Comparison of ENCODE assay signal across 18 cellular contexts in genomic region chr13:95355491-95355890, GRCh38. TPM values are rescaled to one million over a fixed set of nuclear protein-coding genes. Genes with fewer than 3 reads are reported as not detected.
A peak's percentile ranks its signal among the peaks of the same experiment; 100 is the strongest.
DNase-seq lines count a peak whose midpoint lies in the region; ATAC-seq and TF ChIP-seq lines count a peak whose summit lies in the region.
"Had no signal": no experiment of that assay in that cellular context is flagged by ENCODE, and none has a peak within 500 bp of the region (broad histone marks: within the 10 kb centered on the region; RNA-seq: fewer than 3 reads in every experiment).

No MANE protein-coding gene starts in this region.

- H3K27me3 ChIP-seq in neuronal stem cell (ENCODE audit: control insufficient read depth in 3 of 3, insufficient read depth in 3 of 3, low read depth in 1 of 3, low read length in 3 of 3): no peaks in the 10 kb centered on the region
- H3K27me3 ChIP-seq: heart left ventricle, right atrium auricular region had no signal

- H3K4me1 ChIP-seq in neuronal stem cell (ENCODE audit: control insufficient read depth in 2 of 2, insufficient read depth in 1 of 2, low read depth in 1 of 2, low read length in 2 of 2): peaks cover 16 to 27% of the 10 kb centered on the region in 2 donors
- H3K4me1 ChIP-seq: right atrium auricular region had no signal

- no peak overlapping the region for H3K4me2 ChIP-seq in neuronal stem cell (ENCODE audit: insufficient read depth, low read length, poor library complexity, severe bottlenecking)

- H3K27ac ChIP-seq in neuronal stem cell (replicated peaks; ENCODE audit: low read length): peak overlapping the region; percentile 46
- H3K27ac ChIP-seq: GM23248, right atrium auricular region had no signal

- no peak overlapping the region for H2BK12ac ChIP-seq in neuronal stem cell (ENCODE audit: low read length)

- H2BK15ac ChIP-seq in neuronal stem cell (ENCODE audit: low read length): no peak overlapping the region

- H4K8ac ChIP-seq in neuronal stem cell (ENCODE audit: low read depth, low read length): no peak overlapping the region

- H2BK5ac ChIP-seq in neuronal stem cell (ENCODE audit: low read length): no peak overlapping the region

- no peak overlapping the region for H3K9ac ChIP-seq in neuronal stem cell (ENCODE audit: low read depth, low read length, poor library complexity)
- H3K9ac ChIP-seq: GM23248 had no signal

- H3K36me3 ChIP-seq in neuronal stem cell (replicated peaks in 1 of 2; ENCODE audit: control insufficient read depth in 2 of 2, insufficient read depth in 2 of 2, low read length in 2 of 2): no peaks in the 10 kb centered on the region
- H3K36me3 ChIP-seq: heart left ventricle, right atrium auricular region had no signal

- no peak overlapping the region for H2BK120ac ChIP-seq in neuronal stem cell (ENCODE audit: low read depth, low read length)

- H3K79me1 ChIP-seq in neuronal stem cell (ENCODE audit: low read depth, low read length): no peaks in the 10 kb centered on the region

- no peak for ATAC-seq in GM21367 (IDR thresholded peaks at IDR 0.05; ENCODE audit: unreplicated experiment)
- ATAC-seq: naive thymus-derived CD4-positive, alpha-beta T cell; stimulated activated effector memory CD8-positive, alpha-beta T cell treated with anti-CD3 and anti-CD28 coated beads, Interleukin-12 subunit alpha, Interleukin-12 subunit beta, amount 100 ng/mL, for 72 hours had no signal

- H3K4ac ChIP-seq in neuronal stem cell (ENCODE audit: low read length): no peak overlapping the region

- H3K9me3 ChIP-seq in neuronal stem cell (replicated peaks in 1 of 2; ENCODE audit: control insufficient read depth in 2 of 2, insufficient read depth in 1 of 2, low read depth in 1 of 2, low read length in 2 of 2): peaks cover 2 to 24% of the 10 kb centered on the region in 2 donors

- no peak overlapping the region for H3K14ac ChIP-seq in neuronal stem cell (ENCODE audit: low read length)

- no peak for TF ChIP-seq CTCF in fibroblast of mammary gland (conservative IDR thresholded peaks at IDR 0.05; ENCODE audit: control insufficient read depth, insufficient read depth, low read depth, low read length)

- no peak overlapping the region for H3K23ac ChIP-seq in neuronal stem cell (ENCODE audit: low read depth, low read length, poor library complexity)

- in situ Hi-C loops in SK-MEL-5 (cut with HindIII; ENCODE audit: low pct_unique_long_range_greater_than_20kb, low sequenced_read_pairs): no loop called here

- DNase-seq in EH (ENCODE audit: low read depth) (peak; percentile 77), SK-MEL-5 (ENCODE audit: low read depth, low spot score) (peak; percentile 42), fibroblast of mammary gland (ENCODE audit: low read depth) (peak; percentile 21), neuronal stem cell (ENCODE audit: low spot score) (no peak), T1000 (lab: John Stamatoyannopoulos, UW) (no peak), DMS53 (lab: John Stamatoyannopoulos, UW) (no peak), DMS153 treated with DMSO at 0.1 percent for 48 hours (lab: John Stamatoyannopoulos, UW; ENCODE audit: unreplicated experiment) (no peak)
- DNase-seq: activated CD4-positive, alpha-beta T cell treated with anti-CD3 and anti-CD28 coated beads, Interleukin-2, amount 10 ng/mL, durations not matched to agents 7 days and 5 days; activated T-cell treated with anti-CD3 and anti-CD28 coated beads, Interleukin-2, amount 50 U/mL, for 48 hours; GM23248; heart left ventricle; naive thymus-derived CD4-positive, alpha-beta T cell; NCI-H1436 treated with DMSO at 0.1 percent for 48 hours; NCI-H526; stimulated activated CD4-positive, alpha-beta T cell treated with anti-CD3 and anti-CD28 coated beads, Interleukin-4, amount 100 ng/mL, for 4 hours had no signal

- no peak overlapping the region for H4K91ac ChIP-seq in neuronal stem cell (ENCODE audit: low read depth, low read length, poor library complexity)

- H2AFZ ChIP-seq in neuronal stem cell (ENCODE audit: low read length): no peak overlapping the region
- H2AFZ ChIP-seq: GM23248 had no signal

- H2AK5ac ChIP-seq in neuronal stem cell (ENCODE audit: low read depth, low read length): no peak overlapping the region

- H3K18ac ChIP-seq in neuronal stem cell (ENCODE audit: low read length): no peak overlapping the region

- WGBS in neuronal stem cell (ENCODE audit: extremely low coverage in 2 of 2, insufficient read length in 2 of 2, insufficient replicate concordance in 1 of 2), 2 donors: no CpG with 5 or more reads among the region's 6 CpGs

- no peak overlapping the region for H3K4me3 ChIP-seq in fibroblast of mammary gland (ENCODE audit: control insufficient read depth, low read depth, low read length)
- no peak overlapping the region for H3K4me3 ChIP-seq in neuronal stem cell (ENCODE audit: low read length in 2 of 2)
- H3K4me3 ChIP-seq: GM23248, heart left ventricle, right atrium auricular region had no signal

RNA-seq across cellular contexts. Expression of gene ABCC4, which starts 54.2 kb away (rescaled TPM):
- 95.1 and 97.1 TPM in 2 replicates for total RNA-seq in SK-MEL-5 (2014; rRNA removed; shearing (Covaris generic))
- polyA plus RNA-seq in SK-MEL-5 (2015; cell fraction: cytosol; rRNA removed): 52.0 and 73.6 TPM in 2 replicates
- 46.8 and 58.6 TPM in 2 replicates for polyA plus RNA-seq in SK-MEL-5 (2015; cell fraction: nucleus; rRNA removed)
- polyA plus RNA-seq in neuronal stem cell (2013, experiment 1 of 2): 10.9 TPM
- polyA plus RNA-seq in neuronal stem cell (2013, experiment 2 of 2): 11.1 TPM

Comparison
In these comparisons a context has a peak if more than half of its experiments do, and no peak if none do; other contexts are left out.
1. DNase-seq: peak in EH (single experiment), SK-MEL-5 (single experiment) and fibroblast of mammary gland (single experiment); none in neuronal stem cell (single experiment), T1000 (single experiment), DMS53 (single experiment) and DMS153 treated with DMSO at 0.1 percent for 48 hours (single experiment).